In the genomic region with DNA sequence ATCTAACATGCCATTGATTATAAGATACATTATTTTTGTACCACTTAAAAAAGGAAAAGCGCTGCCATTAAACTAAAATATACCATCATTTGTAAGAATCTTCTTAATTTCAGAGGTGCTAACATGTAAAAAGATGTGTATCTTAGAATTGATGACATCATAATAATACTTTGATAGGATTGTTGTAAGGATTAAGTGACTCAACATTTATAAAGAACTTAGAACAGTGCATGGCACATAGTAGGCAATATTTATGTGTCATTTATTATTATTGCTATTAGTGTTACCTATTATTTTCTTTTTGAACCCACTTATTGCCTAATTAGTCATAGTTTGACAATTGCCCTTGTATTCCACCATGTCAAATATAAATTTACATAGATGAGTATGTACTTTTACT, we compare ENCODE assay signal across 1 cellular context.
TF ChIP-seq lines count a peak whose summit lies in the region.

No MANE protein-coding gene starts in this region.

TF ChIP-seq in K562, 482 proteins besides CTCF, POLR2A, EP300 and RAD21 (continues in another document):
- TF ChIP-seq PHTF2 (CRISPR knock-in tag; IDR thresholded peaks at IDR 0.05), result no peak
- TF ChIP-seq ATF7 (IDR thresholded peaks at IDR 0.05), result peak; percentile 47; the same call in 1 of the 2 replicates
- no peak for TF ChIP-seq CEBPG (CRISPR knock-in tag; IDR thresholded peaks at IDR 0.05)
- 0 out of 4 replicates have a peak, but pooled peaks of 1 of the 2 experiments have one; percentile 6 for TF ChIP-seq CEBPG (tag; conservative IDR thresholded peaks at IDR 0.05 in 1 of 2, IDR thresholded peaks at IDR 0.05 in 1 of 2)
- no peak for TF ChIP-seq CHD7 (IDR thresholded peaks at IDR 0.05; ENCODE audit: low read depth, low read length)
- TF ChIP-seq HINFP (tag; conservative IDR thresholded peaks at IDR 0.05; ENCODE audit: low read depth), result no peak
- no peak for TF ChIP-seq HNRNPH1 (optimal IDR thresholded peaks at IDR 0.05; ENCODE audit: low read depth, low read length)
- TF ChIP-seq POU5F1 (IDR thresholded peaks at IDR 0.05; ENCODE audit: borderline replicate concordance, low read depth, low read length, partially characterized antibody), result no peak
- no peak for TF ChIP-seq ZNF311 (CRISPR knock-in tag; IDR thresholded peaks at IDR 0.05)
- no peak for TF ChIP-seq ZBTB5 (IDR thresholded peaks at IDR 0.05)
- peak; percentile 82 for TF ChIP-seq ATF3 (IDR thresholded peaks at IDR 0.05)
- no peak for TF ChIP-seq ATF3 (CRISPR knock-in tag; conservative IDR thresholded peaks at IDR 0.05)
- TF ChIP-seq GABPA (tag; conservative IDR thresholded peaks at IDR 0.05; ENCODE audit: low read depth), result no peak
- no peak for TF ChIP-seq ARID3A (IDR thresholded peaks at IDR 0.05; ENCODE audit: borderline replicate concordance, low read depth, low read length)
- TF ChIP-seq ETS1 (conservative IDR thresholded peaks at IDR 0.05; ENCODE audit: control insufficient read depth, low read depth, low read length), result no peak
- TF ChIP-seq ZNF277 (CRISPR knock-in tag; IDR thresholded peaks at IDR 0.05; ENCODE audit: borderline replicate concordance), result no peak
- TF ChIP-seq CCAR2 (IDR thresholded peaks at IDR 0.05; ENCODE audit: low read depth, low read length), result no peak
- TF ChIP-seq, protein P1, sequence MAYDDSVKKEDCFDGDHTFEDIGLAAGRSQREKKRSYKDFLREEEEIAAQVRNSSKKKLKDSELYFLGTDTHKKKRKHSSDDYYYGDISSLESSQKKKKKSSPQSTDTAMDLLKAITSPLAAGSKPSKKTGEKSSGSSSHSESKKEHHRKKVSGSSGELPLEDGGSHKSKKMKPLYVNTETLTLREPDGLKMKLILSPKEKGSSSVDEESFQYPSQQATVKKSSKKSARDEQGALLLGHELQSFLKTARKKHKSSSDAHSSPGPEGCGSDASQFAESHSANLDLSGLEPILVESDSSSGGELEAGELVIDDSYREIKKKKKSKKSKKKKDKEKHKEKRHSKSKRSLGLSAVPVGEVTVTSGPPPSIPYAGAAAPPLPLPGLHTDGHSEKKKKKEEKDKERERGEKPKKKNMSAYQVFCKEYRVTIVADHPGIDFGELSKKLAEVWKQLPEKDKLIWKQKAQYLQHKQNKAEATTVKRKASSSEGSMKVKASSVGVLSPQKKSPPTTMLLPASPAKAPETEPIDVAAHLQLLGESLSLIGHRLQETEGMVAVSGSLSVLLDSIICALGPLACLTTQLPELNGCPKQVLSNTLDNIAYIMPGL (CRISPR knock-in tag; IDR thresholded peaks at IDR 0.05), result no peak
- TF ChIP-seq THAP7 (CRISPR knock-in tag; IDR thresholded peaks at IDR 0.05), result no peak
- TF ChIP-seq TGIF2 (CRISPR knock-in tag; IDR thresholded peaks at IDR 0.05), result no peak
- TF ChIP-seq SREBF2 (CRISPR knock-in tag; IDR thresholded peaks at IDR 0.05), result no peak
- TF ChIP-seq, protein P2, sequence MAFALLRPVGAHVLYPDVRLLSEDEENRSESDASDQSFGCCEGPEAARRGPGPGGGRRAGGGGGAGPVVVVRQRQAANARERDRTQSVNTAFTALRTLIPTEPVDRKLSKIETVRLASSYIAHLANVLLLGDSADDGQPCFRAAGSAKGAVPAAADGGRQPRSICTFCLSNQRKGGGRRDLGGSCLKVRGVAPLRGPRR (CRISPR knock-in tag; IDR thresholded peaks at IDR 0.05), result no peak
- no peak for TF ChIP-seq OTX1 (CRISPR knock-in tag; IDR thresholded peaks at IDR 0.05)
- no peak for TF ChIP-seq BRD9 (IDR thresholded peaks at IDR 0.05; ENCODE audit: low read depth, partially characterized antibody)
- TF ChIP-seq ZNF316 (IDR thresholded peaks at IDR 0.05), result peak; percentile 43
- no peak for TF ChIP-seq ZNF717 (CRISPR knock-in tag; IDR thresholded peaks at IDR 0.05)
